12 cellular contexts compared by ENCODE assay signal in genomic region chr5:14184725-14185124, GRCh38. TPM values are rescaled to one million over a fixed set of nuclear protein-coding genes. Genes with fewer than 3 reads are reported as not detected.
DNase-seq lines count a peak whose midpoint lies in the region; ATAC-seq and TF ChIP-seq lines count a peak whose summit lies in the region.
"Had no signal": no experiment of that assay in that cellular context is flagged by ENCODE, and none has a peak within 500 bp of the region (broad histone marks: within the 10 kb centered on the region; RNA-seq: fewer than 3 reads in every experiment).

No MANE protein-coding gene starts in this region.

- CTCF ChIA-PET in activated naive CD4-positive, alpha-beta T cell treated with anti-CD3 and anti-CD28 coated beads, Interleukin-2, amount 10 ng/mL, durations not matched to agents 7 days and 5 days (lab: Charles Lee) = no interaction called here

- H3K4me1 Mint-ChIP-seq in neural progenitor cell = peaks cover 50% of the 10 kb centered on the region
- H3K4me1 Mint-ChIP-seq in activated naive CD4-positive, alpha-beta T cell treated with anti-CD3 and anti-CD28 coated beads, Interleukin-2, amount 10 ng/mL, durations not matched to agents 7 days and 5 days = no peaks in the 10 kb centered on the region

- no peak overlapping the region for H2AFZ ChIP-seq in neural progenitor cell (replicated peaks)

- H3K4me3 ChIP-seq in SJSA1 = no peak overlapping the region
- H3K4me3 ChIP-seq in fibroblast of the aortic adventitia (ENCODE audit: low read depth, low read length) = peak overlapping the region; percentile 11
- peak overlapping the region in 2 of 4 donors; percentile 33 to 36 for H3K4me3 ChIP-seq in sigmoid colon
- no peak overlapping the region for H3K4me3 ChIP-seq in neural progenitor cell
- H3K4me3 ChIP-seq: BLaER1 treated with 17β-estradiol and CSF1 and Interleukin-3, amounts not matched to agents 10 nM and 100 nM had no signal

- intact Hi-C loops in sigmoid colon (cut with DNase I) = no loop called here

- no peak for TF ChIP-seq EP300 in sigmoid colon (IDR thresholded peaks at IDR 0.05)

- H3K9me3 ChIP-seq in SJSA1 (replicated peaks) = no peaks in the 10 kb centered on the region
- H3K9me3 ChIP-seq in sigmoid colon = no peaks in the 10 kb centered on the region
- H3K9me3 ChIP-seq in neural progenitor cell (ENCODE audit: low read depth) = no peaks in the 10 kb centered on the region
- H3K9me3 ChIP-seq: BLaER1 treated with 17β-estradiol and CSF1 and Interleukin-3, amounts not matched to agents 10 nM and 100 nM had no signal

- TF ChIP-seq POLR2A in sigmoid colon (IDR thresholded peaks at IDR 0.05) = no peak

- H3K36me3 Mint-ChIP-seq in neural progenitor cell = no peaks in the 10 kb centered on the region
- H3K36me3 Mint-ChIP-seq in activated naive CD4-positive, alpha-beta T cell treated with anti-CD3 and anti-CD28 coated beads, Interleukin-2, amount 10 ng/mL, durations not matched to agents 7 days and 5 days = no peaks in the 10 kb centered on the region

- peaks cover 100% of the 10 kb centered on the region for H3K79me2 ChIP-seq in neural progenitor cell (ENCODE audit: low read depth)

- H3K27me3 ChIP-seq in SJSA1 (replicated peaks) (no peaks in the 10 kb centered on the region), sigmoid colon (no peaks in the 10 kb centered on the region), neural progenitor cell (no peaks in the 10 kb centered on the region)
- H3K27me3 ChIP-seq: BLaER1 treated with 17β-estradiol and CSF1 and Interleukin-3, amounts not matched to agents 10 nM and 100 nM had no signal

- no peak for ATAC-seq in HG02870 (IDR thresholded peaks at IDR 0.05; ENCODE audit: unreplicated experiment)
- ATAC-seq: activated CD4-positive, CD25-positive, alpha-beta regulatory T cell treated with anti-CD3 and anti-CD28 coated beads, Interleukin-2, amount 50 U/mL, for 24 hours had no signal

- H3K27ac ChIP-seq in SJSA1 (peak overlapping the region; percentile 72), sigmoid colon (peak overlapping the region; percentile 86 to 95 (median 92)), neural progenitor cell (no peak overlapping the region)

- H3K9ac ChIP-seq in neural progenitor cell = no peak overlapping the region
- H3K9ac ChIP-seq: BLaER1 treated with 17β-estradiol and CSF1 and Interleukin-3, amounts not matched to agents 10 nM and 100 nM had no signal

- H3F3A ChIP-seq in neural progenitor cell (ENCODE audit: low read depth) = no peaks in the 10 kb centered on the region

- H3K4me2 ChIP-seq in neural progenitor cell = no peak overlapping the region

- H3K36me3 ChIP-seq in SJSA1 (no peaks in the 10 kb centered on the region), sigmoid colon (no peaks in the 10 kb centered on the region), neural progenitor cell (no peaks in the 10 kb centered on the region)

- DNase-seq in Daoy (ENCODE audit: low read depth) (peak; percentile 63), SJSA1 (ENCODE audit: low read depth in 1 of 2, low spot score in 2 of 2) (no peak), fibroblast of the aortic adventitia (ENCODE audit: low read depth) (peak; percentile 73), sigmoid colon (no peak), neural progenitor cell (ENCODE audit: low spot score) (no peak)
- DNase-seq in activated effector memory CD4-positive, alpha-beta T cell treated with Interleukin-2 at 50 U/mL for 16 hours = no peak
- no peak for DNase-seq in activated naive CD4-positive, alpha-beta T cell treated with anti-CD3 and anti-CD28 coated beads, Interleukin-2, amount 10 ng/mL, durations not matched to agents 7 days and 5 days
- DNase-seq: activated effector memory CD4-positive, alpha-beta T cell treated with anti-CD3 and anti-CD28 coated beads, Interleukin-2, amount 50 U/mL, for 16 hours; stimulated activated CD8-positive, alpha-beta memory T cell treated with anti-CD3 and anti-CD28 coated beads, Interleukin-4, amount 100 ng/mL, for 48 hours had no signal

- WGBS in sigmoid colon, 2 donors = 88 to 93% methylated on average over 11 of the region's 11 CpGs

- H3K4me1 ChIP-seq in SJSA1 (replicated peaks) (peaks cover 100% of the 10 kb centered on the region), sigmoid colon (peaks cover 0 to 92% (median 84%) of the 10 kb centered on the region in 4 donors), neural progenitor cell (peaks cover 20% of the 10 kb centered on the region)

- no peaks in the 10 kb centered on the region for H3K9me3 Mint-ChIP-seq in neural progenitor cell
- no peaks in the 10 kb centered on the region for H3K9me3 Mint-ChIP-seq in activated naive CD4-positive, alpha-beta T cell treated with anti-CD3 and anti-CD28 coated beads, Interleukin-2, amount 10 ng/mL, durations not matched to agents 7 days and 5 days

- TF ChIP-seq CTCF in fibroblast of the aortic adventitia (IDR thresholded peaks at IDR 0.05; ENCODE audit: insufficient read depth, low read length) (no peak), sigmoid colon (IDR thresholded peaks at IDR 0.05) (no peak), neural progenitor cell (IDR thresholded peaks at IDR 0.05) (no peak)

- H4K20me1 ChIP-seq in neural progenitor cell (ENCODE audit: low read depth) = peaks cover 100% of the 10 kb centered on the region

- H3K27ac Mint-ChIP-seq in neural progenitor cell = no peak overlapping the region
- H3K27ac Mint-ChIP-seq in activated naive CD4-positive, alpha-beta T cell treated with anti-CD3 and anti-CD28 coated beads, Interleukin-2, amount 10 ng/mL, durations not matched to agents 7 days and 5 days = no peak overlapping the region

- H3K4me3 Mint-ChIP-seq in neural progenitor cell = no peak overlapping the region
- no peak overlapping the region for H3K4me3 Mint-ChIP-seq in activated naive CD4-positive, alpha-beta T cell treated with anti-CD3 and anti-CD28 coated beads, Interleukin-2, amount 10 ng/mL, durations not matched to agents 7 days and 5 days

- peaks cover 7% of the 10 kb centered on the region for H3K27me3 Mint-ChIP-seq in neural progenitor cell (ENCODE audit: insufficient read depth, low read depth)
- H3K27me3 Mint-ChIP-seq in activated naive CD4-positive, alpha-beta T cell treated with anti-CD3 and anti-CD28 coated beads, Interleukin-2, amount 10 ng/mL, durations not matched to agents 7 days and 5 days = peaks cover 2% of the 10 kb centered on the region

RNA-seq across cellular contexts. Expression of gene TRIO, which starts 41.6 kb away (rescaled TPM):
- 99.7 and 112 TPM in 2 replicates for total RNA-seq in Daoy (2014; rRNA removed; shearing (Covaris generic))
- 62.2 and 99.6 TPM in 2 replicates for total RNA-seq in SJSA1 (2014; rRNA removed; shearing (Covaris generic))
- total RNA-seq in fibroblast of the aortic adventitia (ENCODE audit: low replicate concordance) = 211 and 222 TPM in 2 replicates
- total RNA-seq in sigmoid colon = 100 to 1,000 TPM; 119 to 300 (median 181) TPM
- 10 to 100 TPM; 34.8 to 56.4 (median 53.2) TPM for polyA plus RNA-seq in sigmoid colon
- 76.3 and 84.7 TPM in 2 replicates for total RNA-seq in neural progenitor cell (ENCODE audit: low replicate concordance)

Comparison
In these comparisons a context has a peak if more than half of its experiments do, and no peak if none do; other contexts are left out.
1. DNase-seq: peak in Daoy (single experiment) and fibroblast of the aortic adventitia (single experiment); none in SJSA1 (0 of 2), sigmoid colon (single experiment), neural progenitor cell (single experiment), activated effector memory CD4-positive, alpha-beta T cell treated with Interleukin-2 at 50 U/mL for 16 hours (single experiment) and activated naive CD4-positive, alpha-beta T cell treated with anti-CD3 and anti-CD28 coated beads, Interleukin-2, amount 10 ng/mL, durations not matched to agents 7 days and 5 days (single experiment).